ENCODE assay signal across 18 cellular contexts in genomic region chr2:27001851-27002369, GRCh38. TPM values are rescaled to one million over a fixed set of nuclear protein-coding genes. Genes with fewer than 3 reads are reported as not detected.
DNase-seq lines count a peak whose midpoint lies in the region; ATAC-seq, FAIRE-seq and TF ChIP-seq lines count a peak whose summit lies in the region.
"Had no signal": no experiment of that assay in that cellular context is flagged by ENCODE, and none has a peak within 500 bp of the region (broad histone marks: within the 10 kb centered on the region; RNA-seq: fewer than 3 reads in every experiment).

No MANE protein-coding gene starts in this region.

- no peaks in the 10 kb centered on the region for H3K27me3 ChIP-seq in cardiac muscle cell
- no peaks in the 10 kb centered on the region for H3K27me3 ChIP-seq in right cardiac atrium (ENCODE audit: control insufficient read depth, insufficient read depth)
- no peaks in the 10 kb centered on the region for H3K27me3 ChIP-seq in bronchial epithelial cell (ENCODE audit: control insufficient read depth, insufficient read depth, low read length)
- peaks cover 0 to 8% of the 10 kb centered on the region in 2 experiments; a peak in 1 of 5 replicates for H3K27me3 ChIP-seq in HepG2 (ENCODE audit: control insufficient read depth in 1 of 2, insufficient read depth in 2 of 2, low read length in 2 of 2)
- H3K27me3 ChIP-seq: SJSA1 had no signal

- H3K27ac Mint-ChIP-seq in stimulated activated effector memory CD8-positive, alpha-beta T cell treated with anti-CD3 and anti-CD28 coated beads, Interleukin-12 subunit alpha, Interleukin-12 subunit beta, amount 100 ng/mL, for 72 hours: no peak overlapping the region
- H3K27ac Mint-ChIP-seq: B cell; CD4-positive, alpha-beta T cell had no signal

- ATAC-seq in right cardiac atrium (no peak), HepG2 (no peak), HG03565 (IDR thresholded peaks at IDR 0.05; ENCODE audit: unreplicated experiment) (no peak), HG02623 (IDR thresholded peaks at IDR 0.05; ENCODE audit: unreplicated experiment) (no peak)
- no peak for ATAC-seq in stimulated activated effector memory CD8-positive, alpha-beta T cell treated with anti-CD3 and anti-CD28 coated beads, Interleukin-12 subunit alpha, Interleukin-12 subunit beta, amount 100 ng/mL, for 72 hours

- H3K79me2 ChIP-seq in HepG2 (ENCODE audit: insufficient read depth, low read length): no peaks in the 10 kb centered on the region

- H3K9ac ChIP-seq in HepG2 (ENCODE audit: insufficient read depth, low read depth, low read length): no peak overlapping the region

- TF ChIP-seq RAD21 in HepG2 (CRISPR knock-in tag; IDR thresholded peaks at IDR 0.05): no peak

- H3K27ac ChIP-seq in cardiac muscle cell: peak overlapping the region; percentile 77
- H3K27ac ChIP-seq in right cardiac atrium (ENCODE audit: low read length): no peak overlapping the region
- H3K27ac ChIP-seq in HepG2 (ENCODE audit: extremely low read length, insufficient read depth, low read length): no peak overlapping the region
- H3K27ac ChIP-seq: SJSA1 had no signal

- no peak overlapping the region for H3K4me3 Mint-ChIP-seq in stimulated activated effector memory CD8-positive, alpha-beta T cell treated with anti-CD3 and anti-CD28 coated beads, Interleukin-12 subunit alpha, Interleukin-12 subunit beta, amount 100 ng/mL, for 72 hours
- H3K4me3 Mint-ChIP-seq: B cell; CD4-positive, alpha-beta T cell had no signal

- no peaks in the 10 kb centered on the region for H4K20me1 ChIP-seq in HepG2 (ENCODE audit: insufficient read depth, low read length)

- POLR2A ChIA-PET in HepG2 (lab: Yijun Ruan, JAX): no interaction called here

- intact Hi-C loops in right cardiac atrium (cut with DNase I) (no loop called here), HepG2 (cut with micrococcal nuclease; ENCODE audit: unreplicated experiment) (no loop called here)

- H3K4me1 ChIP-seq in cardiac muscle cell (ENCODE audit: low read depth) (peaks cover 44% of the 10 kb centered on the region), right cardiac atrium (ENCODE audit: control insufficient read depth, insufficient read depth, low read length) (no peaks in the 10 kb centered on the region), HepG2 (ENCODE audit: insufficient read depth, low read length) (0 out of 2 replicates have a peak, but pooled peaks cover under 1% of the 10 kb centered on the region)

- no peak overlapping the region for H2AFZ ChIP-seq in HepG2 (ENCODE audit: low read length)

- no peaks in the 10 kb centered on the region for H3K9me3 Mint-ChIP-seq in stimulated activated effector memory CD8-positive, alpha-beta T cell treated with anti-CD3 and anti-CD28 coated beads, Interleukin-12 subunit alpha, Interleukin-12 subunit beta, amount 100 ng/mL, for 72 hours
- H3K9me3 Mint-ChIP-seq: CD4-positive, alpha-beta T cell had no signal

- no TSS peak for BruUV-seq in HepG2 (replicated peaks; lab: Mats Ljungman, UMichigan)

- 69% methylated on average over 5 of the region's 5 CpGs for WGBS in right cardiac atrium
- WGBS in HepG2 (ENCODE audit: low lambda C conversion rate): 18% methylated on average over 5 of the region's 5 CpGs

- TF ChIP-seq CTCF in cardiac muscle cell (IDR thresholded peaks at IDR 0.05; ENCODE audit: low read depth, low read length) (no peak), bronchial epithelial cell (IDR thresholded peaks at IDR 0.05; ENCODE audit: insufficient read depth, low read length, severe bottlenecking) (no peak), HepG2 (CRISPR knock-in tag; IDR thresholded peaks at IDR 0.05) (no peak)

- H3K4me3 ChIP-seq in cardiac muscle cell (no peak overlapping the region), right cardiac atrium (ENCODE audit: low read length) (no peak overlapping the region), bronchial epithelial cell (ENCODE audit: low read depth, low read length) (no peak overlapping the region), HepG2 (replicated peaks in 1 of 3; ENCODE audit: insufficient read depth in 1 of 3, low read depth in 2 of 3, low read length in 3 of 3) (no peak overlapping the region)
- H3K4me3 ChIP-seq: SJSA1 had no signal

- DNase-seq in cardiac muscle cell (ENCODE audit: low read depth in 1 of 2, low spot score in 1 of 2) (peak in 1 of 2 donors; percentile 51), right cardiac atrium (no peak), bronchial epithelial cell (ENCODE audit: low read depth) (peak; percentile 45), HepG2 (ENCODE audit: low spot score) (no peak)
- no peak for DNase-seq in stimulated activated effector memory CD8-positive, alpha-beta T cell treated with anti-CD3 and anti-CD28 coated beads, Interleukin-12 subunit alpha, Interleukin-12 subunit beta, amount 100 ng/mL, for 72 hours (ENCODE audit: low spot score in 2 of 2)
- DNase-seq in activated CD4-positive, alpha-beta T cell treated with anti-CD3 and anti-CD28 coated beads for 1 hour: no peak
- DNase-seq: Calu3; CD4-positive, alpha-beta T cell; GF-D8; GOT3; NCI-H345; NCI-H526 treated with DMSO at 0.1 percent for 48 hours; NK-92 treated with Interleukin-12 subunit alpha and Interleukin-12 subunit beta, amount 100 ng/mL, for 24 hours; OCI-M1 had no signal

- H3K36me3 ChIP-seq in cardiac muscle cell: no peaks in the 10 kb centered on the region
- no peaks in the 10 kb centered on the region for H3K36me3 ChIP-seq in bronchial epithelial cell (ENCODE audit: control insufficient read depth, insufficient read depth, low read length)
- no peaks in the 10 kb centered on the region for H3K36me3 ChIP-seq in HepG2 (replicated peaks in 1 of 2; ENCODE audit: control insufficient read depth in 1 of 2, insufficient read depth in 2 of 2, low read length in 2 of 2)
- H3K36me3 ChIP-seq: SJSA1 had no signal

- H3K36me3 Mint-ChIP-seq in stimulated activated effector memory CD8-positive, alpha-beta T cell treated with anti-CD3 and anti-CD28 coated beads, Interleukin-12 subunit alpha, Interleukin-12 subunit beta, amount 100 ng/mL, for 72 hours: no peaks in the 10 kb centered on the region

- in situ Hi-C loops in HepG2 (cut with HindIII; ENCODE audit: extremely low pct_ligation_motif_present, low pct_unique_long_range_greater_than_20kb): no loop called here

- no peak for FAIRE-seq in bronchial epithelial cell (lab: Jason Lieb, UNC)
- FAIRE-seq in HepG2 (lab: Jason Lieb, UNC): peak; percentile 15

- CTCF ChIA-PET in HepG2 (lab: Yijun Ruan, JAX; ENCODE audit: low intra/inter-chr PET ratio, low total read pairs): no interaction called here

- no peaks in the 10 kb centered on the region for H3K4me1 Mint-ChIP-seq in stimulated activated effector memory CD8-positive, alpha-beta T cell treated with anti-CD3 and anti-CD28 coated beads, Interleukin-12 subunit alpha, Interleukin-12 subunit beta, amount 100 ng/mL, for 72 hours
- H3K4me1 Mint-ChIP-seq: B cell had no signal

- TF ChIP-seq POLR2A in HepG2 (IDR thresholded peaks at IDR 0.05; ENCODE audit: insufficient read depth in 1 of 2, low read depth in 2 of 2, low read length in 2 of 2): no peak

- TF ChIP-seq EP300 in HepG2 (IDR thresholded peaks at IDR 0.05; ENCODE audit: low read depth in 2 of 2, low read length in 2 of 2) (no peak), HepG2 (CRISPR knock-in tag; IDR thresholded peaks at IDR 0.05; ENCODE audit: borderline replicate concordance) (no peak)

- H3K9me3 ChIP-seq in cardiac muscle cell (ENCODE audit: low read depth) (no peaks in the 10 kb centered on the region), right cardiac atrium (ENCODE audit: control insufficient read depth, low read length) (no peaks in the 10 kb centered on the region), HepG2 (ENCODE audit: low read length) (no peaks in the 10 kb centered on the region)
- H3K9me3 ChIP-seq: SJSA1 had no signal

- no peak overlapping the region for H3K4me2 ChIP-seq in HepG2 (ENCODE audit: low read depth, low read length)

RNA-seq across cellular contexts. Expression of gene TMEM214, which starts 30.9 kb away (rescaled TPM):
- total RNA-seq in cardiac muscle cell: 38.9 and 48.5 TPM in 2 replicates
- polyA plus RNA-seq in cardiac muscle cell: 46.9 and 66.3 TPM in 2 replicates
- 10 to 100 TPM; 40.8 to 56.7 (median 47.7) TPM for total RNA-seq in right cardiac atrium
- polyA plus RNA-seq in right cardiac atrium: 29.4 TPM
- total RNA-seq in bronchial epithelial cell: 15.8 and 17.3 TPM in 2 replicates
- 28.0 and 58.3 TPM in 2 replicates for total RNA-seq in HepG2 (2016; rRNA removed; fragmentation: Illumina TruSeq; extraction: Trizol)
- total RNA-seq in HepG2 (2016; cell fraction: cytosol; rRNA removed; fragmentation: Illumina TruSeq; extraction: Trizol; ENCODE audit: low read depth): 13.7 and 15.2 TPM in 2 replicates
- total RNA-seq in HepG2 (2016; cell fraction: insoluble cytoplasmic fraction; rRNA removed; fragmentation: Illumina TruSeq; extraction: Trizol): 22.8 and 61.4 TPM in 2 replicates
- total RNA-seq in HepG2 (2016; cell fraction: membrane; rRNA removed; fragmentation: Illumina TruSeq; extraction: Trizol): 24.2 and 24.6 TPM in 2 replicates
- total RNA-seq in HepG2 (2016; cell fraction: nucleus; rRNA removed; fragmentation: Illumina TruSeq; extraction: Trizol): 65.4 and 81.2 TPM in 2 replicates
- polyA plus RNA-seq in HepG2 (2011; rRNA removed): 132 and 137 TPM in 2 replicates
- polyA plus RNA-seq in HepG2 (2011; cell fraction: cytosol; rRNA removed): 96.3 and 120 TPM in 2 replicates
- polyA plus RNA-seq in HepG2 (2011; cell fraction: nucleus; rRNA removed): 355 and 421 TPM in 2 replicates
- polyA plus RNA-seq in HepG2 (2012): 76.8 and 81.7 TPM in 2 replicates
- 15.5 and 16.9 TPM in 2 replicates for polyA plus RNA-seq in HepG2 (2016; cell fraction: cytosol; fragmentation: Illumina TruSeq; extraction: Trizol; ENCODE audit: low read depth)
- polyA plus RNA-seq in HepG2 (2016; cell fraction: insoluble cytoplasmic fraction; fragmentation: Illumina TruSeq; extraction: Trizol; ENCODE audit: low read depth): 43.0 and 58.5 TPM in 2 replicates
- polyA plus RNA-seq in HepG2 (2016; cell fraction: membrane; fragmentation: Illumina TruSeq; extraction: Trizol; ENCODE audit: low read depth): 30.0 and 37.0 TPM in 2 replicates
- 188 and 192 TPM in 2 replicates for polyA plus RNA-seq in HepG2 (2016; cell fraction: nucleus; fragmentation: Illumina TruSeq; extraction: Trizol; ENCODE audit: insufficient read depth, low read depth)
- 248 and 683 TPM in 2 replicates for polyA minus RNA-seq in HepG2 (2011; rRNA and poly(A)+ RNA removed; ENCODE audit: low replicate concordance)
- 150 and 151 TPM in 2 replicates for polyA minus RNA-seq in HepG2 (2011; cell fraction: cytosol; rRNA and poly(A)+ RNA removed)
- 219 and 243 TPM in 2 replicates for polyA minus RNA-seq in HepG2 (2011; cell fraction: nucleus; rRNA and poly(A)+ RNA removed)

RNA-seq across cellular contexts. Expression of gene MAPRE3, which starts 31.5 kb away (rescaled TPM):
- total RNA-seq in cardiac muscle cell (75.9 and 143 TPM in 2 replicates), right cardiac atrium (10 to 100 TPM; 43.6 to 58.8 (median 49.9) TPM), bronchial epithelial cell (1.6 and 2.8 TPM in 2 replicates), HepG2 (2016; rRNA removed; fragmentation: Illumina TruSeq; extraction: Trizol) (0.20 and 0.31 TPM in 2 replicates)
- polyA plus RNA-seq in cardiac muscle cell (212 TPM in 2 replicates), right cardiac atrium (85.1 TPM), HepG2 (2011; rRNA removed) (0.73 and 0.91 TPM in 2 replicates)
- 0.18 TPM in 1 of 2 replicates, not detected in the other for total RNA-seq in HepG2 (2016; cell fraction: cytosol; rRNA removed; fragmentation: Illumina TruSeq; extraction: Trizol; ENCODE audit: low read depth)
- 0.15 and 0.19 TPM in 2 replicates for total RNA-seq in HepG2 (2016; cell fraction: insoluble cytoplasmic fraction; rRNA removed; fragmentation: Illumina TruSeq; extraction: Trizol)
- total RNA-seq in HepG2 (2016; cell fraction: membrane; rRNA removed; fragmentation: Illumina TruSeq; extraction: Trizol): 0.15 and 0.24 TPM in 2 replicates
- total RNA-seq in HepG2 (2016; cell fraction: nucleus; rRNA removed; fragmentation: Illumina TruSeq; extraction: Trizol): 0.60 and 0.99 TPM in 2 replicates
- polyA plus RNA-seq in HepG2 (2011; cell fraction: cytosol; rRNA removed): 0.34 and 0.65 TPM in 2 replicates
- polyA plus RNA-seq in HepG2 (2011; cell fraction: nucleus; rRNA removed): 3.3 and 5.1 TPM in 2 replicates
- 0.91 and 2.1 TPM in 2 replicates for polyA plus RNA-seq in HepG2 (2012)
- 0.11 and 0.17 TPM in 2 replicates for polyA plus RNA-seq in HepG2 (2016; cell fraction: cytosol; fragmentation: Illumina TruSeq; extraction: Trizol; ENCODE audit: low read depth)
- 0.59 and 0.88 TPM in 2 replicates for polyA plus RNA-seq in HepG2 (2016; cell fraction: insoluble cytoplasmic fraction; fragmentation: Illumina TruSeq; extraction: Trizol; ENCODE audit: low read depth)
- 0.28 and 0.30 TPM in 2 replicates for polyA plus RNA-seq in HepG2 (2016; cell fraction: membrane; fragmentation: Illumina TruSeq; extraction: Trizol; ENCODE audit: low read depth)
- 1.8 and 2.0 TPM in 2 replicates for polyA plus RNA-seq in HepG2 (2016; cell fraction: nucleus; fragmentation: Illumina TruSeq; extraction: Trizol; ENCODE audit: insufficient read depth, low read depth)
- polyA minus RNA-seq in HepG2 (2011; rRNA and poly(A)+ RNA removed; ENCODE audit: low replicate concordance): 0.44 and 3.1 TPM in 2 replicates
- 0.69 TPM in 1 of 2 replicates, not detected in the other for polyA minus RNA-seq in HepG2 (2011; cell fraction: cytosol; rRNA and poly(A)+ RNA removed)
- 0.99 TPM in 1 of 2 replicates, not detected in the other for polyA minus RNA-seq in HepG2 (2011; cell fraction: nucleus; rRNA and poly(A)+ RNA removed)

RNA-seq across cellular contexts. Expression of gene AGBL5, which starts 49.6 kb away (rescaled TPM):
- 52.0 and 52.5 TPM in 2 replicates for total RNA-seq in cardiac muscle cell
- 67.0 and 77.7 TPM in 2 replicates for polyA plus RNA-seq in cardiac muscle cell
- 10 to 100 TPM; 10.8 to 12.4 (median 11.4) TPM for total RNA-seq in right cardiac atrium
- 5.9 TPM for polyA plus RNA-seq in right cardiac atrium
- total RNA-seq in bronchial epithelial cell: 9.2 and 16.5 TPM in 2 replicates
- total RNA-seq in HepG2 (2016; rRNA removed; fragmentation: Illumina TruSeq; extraction: Trizol): 48.6 and 55.9 TPM in 2 replicates
- total RNA-seq in HepG2 (2016; cell fraction: cytosol; rRNA removed; fragmentation: Illumina TruSeq; extraction: Trizol; ENCODE audit: low read depth): 148 and 152 TPM in 2 replicates
- 39.9 and 57.5 TPM in 2 replicates for total RNA-seq in HepG2 (2016; cell fraction: insoluble cytoplasmic fraction; rRNA removed; fragmentation: Illumina TruSeq; extraction: Trizol)
- 249 and 253 TPM in 2 replicates for total RNA-seq in HepG2 (2016; cell fraction: membrane; rRNA removed; fragmentation: Illumina TruSeq; extraction: Trizol)
- total RNA-seq in HepG2 (2016; cell fraction: nucleus; rRNA removed; fragmentation: Illumina TruSeq; extraction: Trizol): 22.8 and 23.0 TPM in 2 replicates
- 63.6 and 73.3 TPM in 2 replicates for polyA plus RNA-seq in HepG2 (2011; rRNA removed)
- polyA plus RNA-seq in HepG2 (2011; cell fraction: cytosol; rRNA removed): 65.6 and 84.8 TPM in 2 replicates
- 45.3 and 47.1 TPM in 2 replicates for polyA plus RNA-seq in HepG2 (2011; cell fraction: nucleus; rRNA removed)
- polyA plus RNA-seq in HepG2 (2012): 36.8 and 51.0 TPM in 2 replicates
- 247 and 251 TPM in 2 replicates for polyA plus RNA-seq in HepG2 (2016; cell fraction: cytosol; fragmentation: Illumina TruSeq; extraction: Trizol; ENCODE audit: low read depth)
- 54.3 and 66.5 TPM in 2 replicates for polyA plus RNA-seq in HepG2 (2016; cell fraction: insoluble cytoplasmic fraction; fragmentation: Illumina TruSeq; extraction: Trizol; ENCODE audit: low read depth)
- polyA plus RNA-seq in HepG2 (2016; cell fraction: membrane; fragmentation: Illumina TruSeq; extraction: Trizol; ENCODE audit: low read depth): 277 and 306 TPM in 2 replicates
- 44.5 and 47.6 TPM in 2 replicates for polyA plus RNA-seq in HepG2 (2016; cell fraction: nucleus; fragmentation: Illumina TruSeq; extraction: Trizol; ENCODE audit: insufficient read depth, low read depth)
- polyA minus RNA-seq in HepG2 (2011; rRNA and poly(A)+ RNA removed; ENCODE audit: low replicate concordance): 109 and 147 TPM in 2 replicates
- polyA minus RNA-seq in HepG2 (2011; cell fraction: cytosol; rRNA and poly(A)+ RNA removed): 32.5 and 36.6 TPM in 2 replicates
- 26.1 and 37.3 TPM in 2 replicates for polyA minus RNA-seq in HepG2 (2011; cell fraction: nucleus; rRNA and poly(A)+ RNA removed)

Comparison
In these comparisons a context has a peak if more than half of its experiments do, and no peak if none do; other contexts are left out.
1. RNA of gene MAPRE3, which starts 31.5 kb away (total RNA-seq): 75.9 to 143 TPM in cardiac muscle cell and 43.6 to 58.8 TPM in right cardiac atrium; 1.6 to 2.8 TPM in bronchial epithelial cell and 0.15 to 0.99 TPM in HepG2; every median in the first group is over 10 times any median in the second.